Comparison of ENCODE assay signal across 9 cellular contexts in the genomic region with DNA sequence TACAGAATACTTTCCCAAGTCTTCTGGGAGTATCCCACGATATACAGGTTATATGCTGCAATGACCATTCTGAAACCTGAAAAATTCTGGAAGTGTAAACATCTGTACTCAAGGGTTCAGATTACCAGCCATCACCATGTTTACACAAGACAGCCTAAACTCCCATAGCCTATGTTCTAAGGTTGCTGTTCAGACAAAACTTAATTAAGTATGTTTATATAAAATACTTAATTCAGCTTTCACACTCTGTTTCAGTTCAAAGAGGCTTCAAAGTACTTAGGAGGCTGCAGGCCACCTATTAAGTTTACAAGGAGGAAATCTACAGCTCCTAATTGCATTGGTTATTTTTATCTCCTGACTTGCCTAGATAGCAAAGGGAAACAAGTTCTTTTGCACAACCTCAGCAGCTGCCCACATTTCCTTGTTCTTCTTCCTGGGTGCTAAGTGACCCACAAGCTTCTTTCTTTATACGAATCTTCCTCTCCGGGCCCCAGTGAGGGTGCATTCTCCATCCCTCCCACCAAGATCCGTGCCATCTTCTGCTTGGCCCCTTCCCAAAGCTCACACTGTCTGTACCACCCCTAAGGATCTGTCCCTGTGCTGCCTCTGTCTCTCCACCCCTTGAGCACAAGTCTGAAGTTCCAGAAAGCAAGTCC. TPM values are rescaled to one million over a fixed set of nuclear protein-coding genes. Genes with fewer than 3 reads are reported as not detected.
DNase-seq lines count a peak whose midpoint lies in the region; ATAC-seq and TF ChIP-seq lines count a peak whose summit lies in the region.
"Had no signal": no experiment of that assay in that cellular context is flagged by ENCODE, and none has a peak within 500 bp of the region (broad histone marks: within the 10 kb centered on the region; RNA-seq: fewer than 3 reads in every experiment).

No MANE protein-coding gene starts in this region.

- H3K9ac ChIP-seq in DND-41 (ENCODE audit: low read depth, low read length), result peak overlapping the region; percentile 97

- DNase-seq in DND-41, result no peak
- no peak for DNase-seq in MG63
- DNase-seq in coronary artery (ENCODE audit: low spot score), result no peak
- DNase-seq in NCI-H1930 (lab: John Stamatoyannopoulos, UW), result no peak
- DNase-seq in AG08396 (ENCODE audit: low spot score), result no peak
- DNase-seq: cortex of kidney had no signal

- H3K9me3 ChIP-seq in DND-41 (ENCODE audit: insufficient read depth, low read length, severe bottlenecking), result no peaks in the 10 kb centered on the region
- H3K9me3 ChIP-seq in MG63, result no peaks in the 10 kb centered on the region
- no peaks in the 10 kb centered on the region for H3K9me3 ChIP-seq in neutrophil

- H3K27ac ChIP-seq in DND-41 (ENCODE audit: low read length), result peak overlapping the region; percentile 97
- H3K27ac ChIP-seq in coronary artery, result no peak overlapping the region
- H3K27ac ChIP-seq in neutrophil, result peak overlapping the region; percentile 89

- no peak overlapping the region for H2AFZ ChIP-seq in DND-41 (ENCODE audit: low read depth, low read length)

- peaks cover 77% of the 10 kb centered on the region for H3K79me2 ChIP-seq in DND-41 (ENCODE audit: insufficient read depth, low read length)

- H3K36me3 ChIP-seq in DND-41 (ENCODE audit: insufficient read depth, low read length) (peaks cover 12% of the 10 kb centered on the region), MG63 (no peaks in the 10 kb centered on the region), neutrophil (peaks cover 9% of the 10 kb centered on the region)

- peaks cover 48% of the 10 kb centered on the region for H4K20me1 ChIP-seq in DND-41 (ENCODE audit: insufficient read depth, low read length)

- H3K27me3 ChIP-seq in DND-41 (ENCODE audit: insufficient read depth, low read length, poor library complexity) (no peaks in the 10 kb centered on the region), MG63 (no peaks in the 10 kb centered on the region), neutrophil (no peaks in the 10 kb centered on the region)

- H3K4me1 ChIP-seq in DND-41 (ENCODE audit: insufficient read depth, low read length) (peaks cover 36% of the 10 kb centered on the region), neutrophil (ENCODE audit: control insufficient read depth in 1 of 2, insufficient read depth in 1 of 2, low read depth in 1 of 2, low read length in 1 of 2) (peaks cover 36 to 41% of the 10 kb centered on the region in 2 experiments)

- TF ChIP-seq CTCF in DND-41 (IDR thresholded peaks at IDR 0.05; ENCODE audit: borderline replicate concordance, extremely low read depth, low read length, poor library complexity, severe bottlenecking) (no peak), coronary artery (IDR thresholded peaks at IDR 0.05) (no peak), neutrophil (IDR thresholded peaks at IDR 0.05) (no peak)

- H3K4me3 ChIP-seq in DND-41 (ENCODE audit: low read depth in 1 of 2, low read length in 2 of 2) (peak overlapping the region in 1 of 2 experiments; percentile 63; a peak in 3 of 4 replicates), MG63 (peak overlapping the region; percentile 85; the same call in 1 of the 2 replicates), coronary artery (peak overlapping the region; percentile 92), neutrophil (ENCODE audit: low read depth in 1 of 2, low read length in 1 of 2) (peak overlapping the region in 1 of 2 experiments; percentile 74)

- H3K4me2 ChIP-seq in DND-41 (ENCODE audit: insufficient read depth, low read length), result peak overlapping the region; percentile 76

- ATAC-seq in DND-41 (ENCODE audit: insufficient read depth, low read depth) (no peak), GM18873 (IDR thresholded peaks at IDR 0.05; ENCODE audit: low FRiP score, unreplicated experiment) (no peak), HG02970 (IDR thresholded peaks at IDR 0.05; ENCODE audit: low FRiP score, unreplicated experiment) (no peak)

RNA-seq across cellular contexts. Expression of a gene that starts 2.0 kb away (rescaled TPM):
- 57.1 and 67.9 TPM in 2 replicates for total RNA-seq in MG63 (2014; rRNA removed; shearing (Covaris generic); ENCODE audit: low replicate concordance)

RNA-seq across cellular contexts. Expression of a gene that starts 2.2 kb away (rescaled TPM):
- total RNA-seq in MG63 (2014; rRNA removed; shearing (Covaris generic); ENCODE audit: low replicate concordance), result 14.1 and 15.0 TPM in 2 replicates

RNA-seq across cellular contexts. Expression of a gene that starts 43.3 kb away (rescaled TPM):
- total RNA-seq in MG63 (2014; rRNA removed; shearing (Covaris generic); ENCODE audit: low replicate concordance), result 6.7 and 7.4 TPM in 2 replicates

RNA-seq across cellular contexts. Expression of a gene that starts 56.7 kb away (rescaled TPM):
- total RNA-seq in MG63 (2014; rRNA removed; shearing (Covaris generic); ENCODE audit: low replicate concordance), result 3.4 and 13.5 TPM in 2 replicates

Comparison
In these comparisons a context has a peak if more than half of its experiments do, and no peak if none do; other contexts are left out.
1. H3K27ac ChIP-seq: peak in DND-41 (single experiment) and neutrophil (single experiment); none in coronary artery (0 of 2).